In genomic region chr6:84771732-84772131, GRCh38 we compare ENCODE assay signal across 26 cellular contexts. TPM values are rescaled to one million over a fixed set of nuclear protein-coding genes. Genes with fewer than 3 reads are reported as not detected.
DNase-seq lines count a peak whose midpoint lies in the region; ATAC-seq, FAIRE-seq and TF ChIP-seq lines count a peak whose summit lies in the region.
"Had no signal": no experiment of that assay in that cellular context is flagged by ENCODE, and none has a peak within 500 bp of the region (broad histone marks: within the 10 kb centered on the region; RNA-seq: fewer than 3 reads in every experiment).

No MANE protein-coding gene starts in this region.

- H3K27me3 ChIP-seq in left ventricle myocardium inferior (ENCODE audit: low read depth), result peaks cover 100% of the 10 kb centered on the region

- no peaks in the 10 kb centered on the region for H3K9me3 ChIP-seq in left ventricle myocardium inferior (replicated peaks)
- H3K9me3 ChIP-seq: gastrocnemius medialis, SK-N-SH had no signal

- no peak for ATAC-seq in Right ventricle myocardium superior (ENCODE audit: poor library complexity)
- ATAC-seq: gastrocnemius medialis had no signal

- H3K36me3 Mint-ChIP-seq in brain (no peaks in the 10 kb centered on the region), type B pancreatic cell (no peaks in the 10 kb centered on the region)
- H3K36me3 Mint-ChIP-seq: activated naive CD4-positive, alpha-beta T cell treated with anti-CD3 and anti-CD28 coated beads, Interleukin-2, amount 50 U/mL, for 24 hours had no signal

- peaks cover 22% of the 10 kb centered on the region for H3K4me1 ChIP-seq in left ventricle myocardium inferior

- TF ChIP-seq CTCF in left ventricle myocardium inferior (IDR thresholded peaks at IDR 0.05; ENCODE audit: borderline replicate concordance), result no peak
- TF ChIP-seq CTCF in brain (conservative IDR thresholded peaks at IDR 0.05), result no peak
- TF ChIP-seq CTCF in type B pancreatic cell (conservative IDR thresholded peaks at IDR 0.05), result no peak

- no peak for DNase-seq in left ventricle myocardium inferior
- DNase-seq in Right ventricle myocardium superior, result no peak
- DNase-seq in left kidney (ENCODE audit: low read depth, low spot score), result peak; percentile 34
- no peak for DNase-seq in type B pancreatic cell (ENCODE audit: extremely low spot score, unreplicated experiment)
- no peak for DNase-seq in HuH-7.5 (ENCODE audit: low spot score)
- DNase-seq in NOMO-1 treated with DMSO at 0.1 percent for 48 hours (lab: John Stamatoyannopoulos, UW; ENCODE audit: unreplicated experiment), result no peak
- DNase-seq in urothelium cell line (ENCODE audit: low spot score), result no peak
- DNase-seq: activated CD4-positive, alpha-beta T cell treated with anti-CD3 and anti-CD28 coated beads, Interleukin-2, amount 50 U/mL, for 1 hour; aorta; effector CD4-positive, alpha-beta T cell; erythroblast; gastrocnemius medialis; Kasumi-1; NCI-H1694; NCI-H2171; NCI-H524 treated with DMSO at 0.1 percent for 48 hours; SK-N-SH; small intestine; stimulated activated CD4-positive, alpha-beta T cell treated with anti-CD3 and anti-CD28 coated beads, Interleukin-1b, Interleukin-23, amount 100 ng/mL, for 48 hours had no signal

- H3K36me3 ChIP-seq in left ventricle myocardium inferior, result no peaks in the 10 kb centered on the region
- H3K36me3 ChIP-seq: gastrocnemius medialis had no signal

- H3K9me3 Mint-ChIP-seq in brain (peaks cover 0 to 16% (median 9%) of the 10 kb centered on the region in 5 experiments), type B pancreatic cell (no peaks in the 10 kb centered on the region)

- H3K4me3 Mint-ChIP-seq in brain (peak overlapping the region in 3 of 5 experiments; percentile 41 to 59 (median 57)), type B pancreatic cell (peak overlapping the region; percentile 56)
- H3K4me3 Mint-ChIP-seq: activated naive CD4-positive, alpha-beta T cell treated with anti-CD3 and anti-CD28 coated beads, Interleukin-2, amount 50 U/mL, for 24 hours; T-helper 2 cell treated with Interferon-gamma antibody and Interleukin-4, amounts not matched to agents 5 μg/mL and 100 μg/mL, for 36 hours had no signal

- H3K27ac ChIP-seq in left ventricle myocardium inferior (replicated peaks), result peak overlapping the region; percentile 79
- H3K27ac ChIP-seq: C4-2B, gastrocnemius medialis had no signal

- peaks cover 36% of the 10 kb centered on the region for H3K4me1 Mint-ChIP-seq in brain
- peaks cover 5% of the 10 kb centered on the region for H3K4me1 Mint-ChIP-seq in type B pancreatic cell (ENCODE audit: unreplicated experiment)
- H3K4me1 Mint-ChIP-seq: activated naive CD4-positive, alpha-beta T cell treated with anti-CD3 and anti-CD28 coated beads, Interleukin-2, amount 50 U/mL, for 24 hours had no signal

- H3K27me3 Mint-ChIP-seq in brain, result peaks cover 98% of the 10 kb centered on the region
- peaks cover 94% of the 10 kb centered on the region for H3K27me3 Mint-ChIP-seq in type B pancreatic cell

- H3K4me3 ChIP-seq in left ventricle myocardium inferior, result peak overlapping the region; percentile 62
- H3K4me3 ChIP-seq: gastrocnemius medialis, lung had no signal

- intact Hi-C loops in left ventricle myocardium inferior (cut with micrococcal nuclease) (no loop called here), Right ventricle myocardium superior (cut with DNase I) (no loop called here)

- FAIRE-seq in urothelium cell line (lab: Jason Lieb, UNC), result no peak
- FAIRE-seq: H54, keratinocyte, small intestine had no signal

- H3K27ac Mint-ChIP-seq in brain, result no peak overlapping the region
- H3K27ac Mint-ChIP-seq in type B pancreatic cell, result peak overlapping the region; percentile 19
- H3K27ac Mint-ChIP-seq: activated naive CD4-positive, alpha-beta T cell treated with anti-CD3 and anti-CD28 coated beads, Interleukin-2, amount 50 U/mL, for 24 hours; T-helper 2 cell treated with Interferon-gamma antibody and Interleukin-4, amounts not matched to agents 5 μg/mL and 100 μg/mL, for 36 hours had no signal

RNA-seq across cellular contexts. Expression of gene TBX18, which starts 7.3 kb away (rescaled TPM):
- 3.5 TPM for total RNA-seq in left ventricle myocardium inferior
- 5.5 TPM for total RNA-seq in Right ventricle myocardium superior
- 1.4 TPM for polyA plus RNA-seq in brain (ENCODE audit: insufficient read depth, low read depth, low replicate concordance)
- total RNA-seq in type B pancreatic cell (ENCODE audit: low replicate concordance), result 8.2 and 9.4 TPM in 2 replicates
